8 cellular contexts compared by ENCODE assay signal in the genomic region with DNA sequence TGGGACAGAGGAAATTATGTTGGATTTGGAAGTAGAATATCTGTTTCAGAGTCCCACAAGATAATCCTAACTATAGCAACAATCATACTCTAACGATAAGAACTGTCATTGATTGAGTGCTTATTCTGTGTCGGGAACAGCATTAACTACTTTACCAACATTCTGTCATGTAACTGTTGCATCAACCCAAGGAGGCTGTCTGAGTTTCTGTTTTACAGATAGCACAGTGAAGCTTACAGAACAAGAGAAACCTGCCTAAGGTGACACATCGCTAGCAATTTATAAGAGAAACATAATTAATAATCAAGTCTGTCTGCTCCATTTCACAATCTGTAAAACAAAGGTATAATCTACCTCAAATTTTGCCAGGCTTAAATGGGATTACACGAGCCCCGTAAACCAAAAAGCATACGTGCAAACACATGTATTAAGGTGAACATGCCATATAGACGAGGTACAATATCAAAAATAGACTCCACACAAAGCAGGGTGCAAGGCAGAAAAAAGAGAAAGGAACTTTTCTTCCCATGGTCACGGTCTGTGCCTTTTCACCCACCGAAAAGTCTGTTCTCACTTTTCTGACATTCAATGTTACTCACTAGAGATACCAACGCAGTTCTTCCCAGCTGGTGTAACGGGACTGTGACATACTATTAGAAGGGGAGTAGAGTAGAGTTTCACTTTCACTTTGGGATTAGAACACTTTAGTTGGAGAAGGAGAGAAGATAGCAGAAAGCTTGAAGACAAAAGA. TPM values are rescaled to one million over a fixed set of nuclear protein-coding genes. Genes with fewer than 3 reads are reported as not detected.
DNase-seq lines count a peak whose midpoint lies in the region; ATAC-seq and TF ChIP-seq lines count a peak whose summit lies in the region.

No MANE protein-coding gene starts in this region.

- H3K36me3 ChIP-seq in skeletal muscle tissue (ENCODE audit: control insufficient read depth in 3 of 3, insufficient read depth in 3 of 3, low read length in 3 of 3): no peaks in the 10 kb centered on the region

- no peaks in the 10 kb centered on the region for H3K9me3 ChIP-seq in skeletal muscle tissue (ENCODE audit: control insufficient read depth in 3 of 3, low read length in 3 of 3)

- H3K27ac ChIP-seq in skeletal muscle tissue (ENCODE audit: low read depth, low read length): peak overlapping the region; percentile 36

- H3K4me3 ChIP-seq in fibroblast of villous mesenchyme (ENCODE audit: low read depth, low read length): peak overlapping the region; percentile 52
- peak overlapping the region; percentile 68 to 88 (median 70) for H3K4me3 ChIP-seq in skeletal muscle tissue (ENCODE audit: low read length in 3 of 3)

- DNase-seq in OCI-M1 (lab: John Stamatoyannopoulos, UW) (peak; percentile 90), fibroblast of villous mesenchyme (ENCODE audit: low read depth) (peak; percentile 78), NCI-H2107 treated with DMSO at 0.1 percent for 48 hours (lab: John Stamatoyannopoulos, UW; ENCODE audit: unreplicated experiment) (no peak), NCI-H2107 (lab: John Stamatoyannopoulos, UW) (no peak)
- DNase-seq in stimulated activated CD4-positive, alpha-beta T cell treated with anti-CD3 and anti-CD28 coated beads, Interleukin-2, amount 100 ng/mL, for 48 hours: no peak

- H3K4me1 ChIP-seq in skeletal muscle tissue (ENCODE audit: control insufficient read depth in 3 of 3, insufficient read depth in 3 of 3, low read length in 3 of 3): peaks cover 0 to 8% (median 2%) of the 10 kb centered on the region in 3 donors

- ATAC-seq in GM18868 (IDR thresholded peaks at IDR 0.05; ENCODE audit: unreplicated experiment) (peak; percentile 51), HG03378 (IDR thresholded peaks at IDR 0.05; ENCODE audit: unreplicated experiment) (no peak)

- no peaks in the 10 kb centered on the region for H3K27me3 ChIP-seq in skeletal muscle tissue (ENCODE audit: control insufficient read depth in 3 of 3, insufficient read depth in 3 of 3, low read length in 3 of 3)

- H3K9ac ChIP-seq in skeletal muscle tissue (ENCODE audit: low read depth in 1 of 3, low read length in 3 of 3): peak overlapping the region; percentile 49 to 68 (median 68)

- no peak for TF ChIP-seq CTCF in fibroblast of villous mesenchyme (IDR thresholded peaks at IDR 0.05; ENCODE audit: insufficient read depth, low read depth, low read length)

RNA-seq across cellular contexts. Expression of a gene that starts 37.2 kb away (rescaled TPM):
- total RNA-seq in fibroblast of villous mesenchyme: 59.6 and 98.9 TPM in 2 replicates
- total RNA-seq in skeletal muscle tissue: 45.9 TPM

Comparison
In these comparisons a context has a peak if more than half of its experiments do, and no peak if none do; other contexts are left out.
1. DNase-seq: peak in OCI-M1 (single experiment) and fibroblast of villous mesenchyme (single experiment); none in stimulated activated CD4-positive, alpha-beta T cell treated with anti-CD3 and anti-CD28 coated beads, Interleukin-2, amount 100 ng/mL, for 48 hours (0 of 2), NCI-H2107 treated with DMSO at 0.1 percent for 48 hours (single experiment) and NCI-H2107 (single experiment).